Comparison of ENCODE assay signal across 8 cellular contexts in the genomic region with DNA sequence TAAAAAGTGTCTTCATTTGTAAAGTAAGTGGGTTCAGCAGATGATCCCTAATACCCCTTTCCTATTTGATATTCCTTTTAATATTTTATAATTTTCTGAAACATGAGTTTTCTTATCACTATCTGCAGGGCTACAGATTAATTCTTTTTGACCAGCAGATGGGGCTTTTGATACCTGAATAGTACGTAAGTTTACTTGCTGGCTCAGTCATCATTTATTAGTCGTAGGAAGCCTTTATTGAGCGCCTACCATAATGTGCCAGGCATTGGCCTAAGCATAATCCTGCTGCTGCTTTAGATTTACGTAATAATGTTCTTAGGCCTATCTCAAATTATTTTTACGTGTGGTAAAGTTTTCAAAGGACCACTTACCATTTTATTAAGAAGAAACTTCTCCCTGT. TPM values are rescaled to one million over a fixed set of nuclear protein-coding genes. Genes with fewer than 3 reads are reported as not detected.
DNase-seq lines count a peak whose midpoint lies in the region; ATAC-seq, FAIRE-seq and TF ChIP-seq lines count a peak whose summit lies in the region.
"Had no signal": no experiment of that assay in that cellular context is flagged by ENCODE, and none has a peak within 500 bp of the region (broad histone marks: within the 10 kb centered on the region; RNA-seq: fewer than 3 reads in every experiment).

No MANE protein-coding gene starts in this region.

- H4K91ac ChIP-seq in H1 (replicated peaks; ENCODE audit: insufficient read length, low read length) = no peak overlapping the region

- H2BK20ac ChIP-seq in H1 (ENCODE audit: low read length) = no peak overlapping the region

- no peak overlapping the region for H2BK15ac ChIP-seq in H1 (ENCODE audit: low read length)

- DNase-seq in M059J (ENCODE audit: low read depth) = peak; percentile 29
- DNase-seq in H1 (ENCODE audit: low read depth in 1 of 2, low spot score in 2 of 2) = no peak
- peak; percentile 19 for DNase-seq in pons (ENCODE audit: low spot score)
- no peak for DNase-seq in effector memory CD4-positive, alpha-beta T cell
- DNase-seq: activated B cell treated with CpG ODN at 0.5 μM for 24 hours had no signal

- no peaks in the 10 kb centered on the region for H3K9me3 Mint-ChIP-seq in stimulated activated memory B cell treated with anti-CD40 and anti-IgM and Interleukin-4, amounts not matched to agents 10 μg/mL and 1 μg/mL and 100 μg/mL, for 72 hours
- H3K9me3 Mint-ChIP-seq: activated B cell treated with CpG ODN at 0.5 μM for 24 hours had no signal

- TF ChIP-seq RAD21 in H1 (IDR thresholded peaks at IDR 0.05 in 1 of 2, conservative IDR thresholded peaks at IDR 0.05 in 1 of 2; ENCODE audit: low read depth in 2 of 2, low read length in 2 of 2) = peak; percentile 62

- no peak overlapping the region for H3K27ac Mint-ChIP-seq in stimulated activated memory B cell treated with anti-CD40 and anti-IgM and Interleukin-4, amounts not matched to agents 10 μg/mL and 1 μg/mL and 100 μg/mL, for 72 hours
- H3K27ac Mint-ChIP-seq: activated B cell treated with CpG ODN at 0.5 μM for 24 hours had no signal

- H3K4ac ChIP-seq in H1 (replicated peaks; ENCODE audit: insufficient read length, low read depth, low read length) = no peak overlapping the region

- no peak for TF ChIP-seq EP300 in H1 (IDR thresholded peaks at IDR 0.05; ENCODE audit: borderline replicate concordance in 1 of 2, low read depth in 2 of 2, low read length in 2 of 2)

- POLR2A ChIA-PET in H1 (lab: Charles Lee; ENCODE audit: partially characterized antibody) = no interaction called here

- WGBS in H1 (ENCODE audit: extremely low coverage in 1 of 2, insufficient coverage in 1 of 2, insufficient read length in 1 of 2, insufficient replicate concordance in 2 of 2, low coverage in 1 of 2, low lambda C conversion rate in 2 of 2, missing lambda C conversion rate in 1 of 2), 2 experiments = 57% methylated on average over 5 of the region's 5 CpGs; no CpG with 5 or more reads in 1 of the 2 experiments

- H3K79me1 ChIP-seq in H1 (ENCODE audit: low read depth, low read length) = no peaks in the 10 kb centered on the region; the same call in 1 of the 2 replicates

- no peaks in the 10 kb centered on the region for H3K36me3 ChIP-seq in H1 (ENCODE audit: control insufficient read depth in 2 of 4, insufficient read depth in 4 of 4, low read length in 3 of 4)
- H3K36me3 ChIP-seq in effector memory CD4-positive, alpha-beta T cell (ENCODE audit: control insufficient read depth, insufficient read depth, low read length) = no peaks in the 10 kb centered on the region

- H3K23me2 ChIP-seq in H1 (ENCODE audit: low read depth, low read length) = no peaks in the 10 kb centered on the region

- no peaks in the 10 kb centered on the region for H4K20me1 ChIP-seq in H1 (replicated peaks in 1 of 2; ENCODE audit: control insufficient read depth in 1 of 2, insufficient read depth in 2 of 2, low read length in 2 of 2)

- no peak overlapping the region for H3K23ac ChIP-seq in H1 (ENCODE audit: insufficient read length)

- CTCF ChIA-PET in H1 (lab: Charles Lee; ENCODE audit: partially characterized antibody) = interaction anchor here (0.7 to 2.6 kb wide), 9 partner anchors 11 to 722 kb away, joined by 3 to 8 read pairs (median 3); no protein-coding TSS in a partner anchor

- no peak for ATAC-seq in HG03045 (IDR thresholded peaks at IDR 0.05; ENCODE audit: unreplicated experiment)
- ATAC-seq in stimulated activated memory B cell treated with anti-CD40 and anti-IgM and Interleukin-4, amounts not matched to agents 10 μg/mL and 1 μg/mL and 100 μg/mL, for 72 hours = no peak

- peak; percentile 70 for FAIRE-seq in H1 (lab: Jason Lieb, UNC)

- no peak overlapping the region for H3K4me3 Mint-ChIP-seq in stimulated activated memory B cell treated with anti-CD40 and anti-IgM and Interleukin-4, amounts not matched to agents 10 μg/mL and 1 μg/mL and 100 μg/mL, for 72 hours
- H3K4me3 Mint-ChIP-seq: activated B cell treated with CpG ODN at 0.5 μM for 24 hours had no signal

- no peak overlapping the region for H3K14ac ChIP-seq in H1 (ENCODE audit: insufficient read length)

- no peak overlapping the region for H4K8ac ChIP-seq in H1 (ENCODE audit: extremely low read depth, insufficient read depth, low read length)

- H3K36me3 Mint-ChIP-seq in stimulated activated memory B cell treated with anti-CD40 and anti-IgM and Interleukin-4, amounts not matched to agents 10 μg/mL and 1 μg/mL and 100 μg/mL, for 72 hours = no peaks in the 10 kb centered on the region

- no peak overlapping the region for H3K18ac ChIP-seq in H1 (ENCODE audit: extremely low read depth, low read length)

- H3K27me3 Mint-ChIP-seq in stimulated activated memory B cell treated with anti-CD40 and anti-IgM and Interleukin-4, amounts not matched to agents 10 μg/mL and 1 μg/mL and 100 μg/mL, for 72 hours = no peaks in the 10 kb centered on the region

- H4K5ac ChIP-seq in H1 (ENCODE audit: insufficient read length, low read depth, low read length) = no peak overlapping the region

- no peak overlapping the region for H2AFZ ChIP-seq in H1 (ENCODE audit: low read length)

- no peak overlapping the region for H3K9ac ChIP-seq in H1 (replicated peaks in 1 of 4; ENCODE audit: extremely low read depth in 1 of 4, low read depth in 3 of 4, low read length in 3 of 4)

- no peak overlapping the region for H2BK12ac ChIP-seq in H1 (ENCODE audit: low read depth, low read length)

- no peak overlapping the region for H2BK5ac ChIP-seq in H1 (ENCODE audit: low read depth, low read length)

- H3K79me2 ChIP-seq in H1 (ENCODE audit: control insufficient read depth in 1 of 2, insufficient read depth in 2 of 2, low read length in 2 of 2) = no peaks in the 10 kb centered on the region

- H3K27me3 ChIP-seq in H1 (replicated peaks in 1 of 4; ENCODE audit: control insufficient read depth in 3 of 4, extremely low read depth in 1 of 4, insufficient read depth in 3 of 4, low read length in 3 of 4) = no peaks in the 10 kb centered on the region
- H3K27me3 ChIP-seq in effector memory CD4-positive, alpha-beta T cell (replicated peaks; ENCODE audit: control insufficient read depth, insufficient read depth, low read length, poor library complexity, severe bottlenecking) = no peaks in the 10 kb centered on the region

- H2AK5ac ChIP-seq in H1 (ENCODE audit: low read depth, low read length) = no peak overlapping the region

- H3K4me1 ChIP-seq in H1 (replicated peaks in 1 of 4; ENCODE audit: control insufficient read depth in 3 of 4, insufficient read depth in 4 of 4, low read length in 3 of 4) = no peaks in the 10 kb centered on the region
- no peaks in the 10 kb centered on the region for H3K4me1 ChIP-seq in effector memory CD4-positive, alpha-beta T cell (ENCODE audit: control insufficient read depth, insufficient read depth, low read length, poor library complexity, severe bottlenecking)

- no peak overlapping the region for H3K56ac ChIP-seq in H1 (replicated peaks; ENCODE audit: insufficient read length, low read depth, low read length)

- H3K9me3 ChIP-seq in H1 (ENCODE audit: insufficient read depth in 2 of 2, low read depth in 1 of 2, low read length in 1 of 2) = no peaks in the 10 kb centered on the region
- H3K9me3 ChIP-seq in effector memory CD4-positive, alpha-beta T cell (ENCODE audit: control insufficient read depth, low read length) = no peaks in the 10 kb centered on the region

- TF ChIP-seq POLR2A in H1 (IDR thresholded peaks at IDR 0.05; ENCODE audit: control extremely low read depth in 1 of 2, low read depth in 2 of 2, low read length in 2 of 2) = no peak

- no peak overlapping the region for H3K27ac ChIP-seq in H1 (ENCODE audit: low read depth, low read length)
- H3K27ac ChIP-seq in effector memory CD4-positive, alpha-beta T cell (ENCODE audit: insufficient read depth, low read length, poor library complexity, severe bottlenecking) = no peak overlapping the region

- no peak overlapping the region for H3K4me2 ChIP-seq in H1 (ENCODE audit: insufficient read depth in 1 of 2, low read depth in 2 of 2, low read length in 2 of 2)

- TF ChIP-seq CTCF in GM12873 (IDR thresholded peaks at IDR 0.05; ENCODE audit: insufficient read depth, low read depth, low read length, missing control alignments) = peak; percentile 23
- TF ChIP-seq CTCF in H1 (IDR thresholded peaks at IDR 0.05; ENCODE audit: control extremely low read depth in 1 of 3, insufficient read depth in 1 of 3, low read depth in 1 of 3, low read length in 3 of 3) = peak in 2 of 3 experiments; percentile 24 to 36; a peak in 2 of 4 replicates

- H3K4me3 ChIP-seq in H1 (ENCODE audit: extremely low read depth in 1 of 4, insufficient read depth in 2 of 4, low read depth in 3 of 4, low read length in 4 of 4) = no peak overlapping the region
- H3K4me3 ChIP-seq in effector memory CD4-positive, alpha-beta T cell (ENCODE audit: insufficient read depth, low read depth, low read length, poor library complexity, severe bottlenecking) = no peak overlapping the region

- H3K4me1 Mint-ChIP-seq in stimulated activated memory B cell treated with anti-CD40 and anti-IgM and Interleukin-4, amounts not matched to agents 10 μg/mL and 1 μg/mL and 100 μg/mL, for 72 hours = no peaks in the 10 kb centered on the region
- H3K4me1 Mint-ChIP-seq: activated B cell treated with CpG ODN at 0.5 μM for 24 hours had no signal

- H2BK120ac ChIP-seq in H1 (replicated peaks; ENCODE audit: low read depth, low read length) = no peak overlapping the region

TF ChIP-seq in H1, 55 proteins besides CTCF, POLR2A, EP300 and RAD21:
- no peak for TF ChIP-seq BACH1 (IDR thresholded peaks at IDR 0.05; ENCODE audit: low read length)
- peak; percentile 21; the same call in 1 of the 2 replicates for TF ChIP-seq MAFK (IDR thresholded peaks at IDR 0.05; ENCODE audit: low read depth, low read length)
- TF ChIP-seq RFX5 (IDR thresholded peaks at IDR 0.05; ENCODE audit: borderline replicate concordance, low read depth, low read length) = no peak

RNA-seq across cellular contexts. Expression of a gene that starts 33.1 kb away (rescaled TPM):
- total RNA-seq in M059J (2014; rRNA removed; shearing (Covaris generic)) = 191 and 231 TPM in 2 replicates
- 176 and 178 TPM in 2 replicates for total RNA-seq in H1 (2021; fragmentation: NEBNext Ultra II Directional; extraction: Animal tissue kit (Norgen Biotek cat#: 25700))
- 95.8 and 165 TPM in 2 replicates for polyA plus RNA-seq in H1 (2011; rRNA removed)
- polyA plus RNA-seq in H1 (2011; cell fraction: cytosol; rRNA removed) = 148 TPM
- polyA plus RNA-seq in H1 (2011; cell fraction: nucleus; rRNA removed) = 34.0 TPM
- polyA plus RNA-seq in H1 (2012, experiment 1 of 2) = 113 to 148 TPM (median 134 TPM) in 4 replicates
- 120 TPM for polyA plus RNA-seq in H1 (2012, experiment 2 of 2)
- polyA plus RNA-seq in H1 (2013, experiment 1 of 2) = 276 TPM
- polyA plus RNA-seq in H1 (2013, experiment 2 of 2) = 352 TPM
- 110 and 111 TPM in 2 replicates for polyA minus RNA-seq in H1 (2011; rRNA and poly(A)+ RNA removed)
- polyA minus RNA-seq in H1 (2011; cell fraction: cytosol; rRNA and poly(A)+ RNA removed) = 38.5 TPM
- 40.7 TPM for polyA minus RNA-seq in H1 (2011; cell fraction: nucleus; rRNA and poly(A)+ RNA removed)

Comparison
In these comparisons a context has a peak if more than half of its experiments do, and no peak if none do; other contexts are left out.
1. DNase-seq: peak in M059J (single experiment) and pons (single experiment); none in H1 (0 of 2) and effector memory CD4-positive, alpha-beta T cell (0 of 3).